ENCODE assay signal across 15 cellular contexts in genomic region chr17:42527932-42528331, GRCh38. TPM values are rescaled to one million over a fixed set of nuclear protein-coding genes. Genes with fewer than 3 reads are reported as not detected.
DNase-seq lines count a peak whose midpoint lies in the region; ATAC-seq and TF ChIP-seq lines count a peak whose summit lies in the region.
"Had no signal": no experiment of that assay in that cellular context is flagged by ENCODE, and none has a peak within 500 bp of the region (broad histone marks: within the 10 kb centered on the region; RNA-seq: fewer than 3 reads in every experiment).

No MANE protein-coding gene starts in this region.

- no peaks in the 10 kb centered on the region for H3K36me3 Mint-ChIP-seq in natural killer cell treated with Interleukin-12 subunit alpha and Interleukin-12 subunit beta and Interleukin-15 and Interleukin-18, amount 100 ng/mL, for 72 hours
- H3K36me3 Mint-ChIP-seq: CD8-positive, alpha-beta memory T cell had no signal

- no peak overlapping the region for H2AK9ac ChIP-seq in IMR-90 (replicated peaks; ENCODE audit: low read depth, low read length, poor library complexity)

- DNase-seq in IMR-90 (no peak), RWPE1 (ENCODE audit: low spot score) (no peak), erythroblast (lab: John Stamatoyannopoulos, UW) (peak; percentile 37 to 64), posterior vena cava (ENCODE audit: low spot score) (peak; percentile 25), coronary artery (ENCODE audit: low spot score) (no peak), colonic mucosa (no peak)
- no peak for DNase-seq in natural killer cell treated with Interleukin-12 subunit alpha and Interleukin-12 subunit beta and Interleukin-15 and Interleukin-18, amount 100 ng/mL, for 72 hours (ENCODE audit: low spot score)

- CTCF ChIA-PET in IMR-90 (lab: Yijun Ruan, JAX) (interaction anchor here (0.5 to 1.3 kb wide), 9 partner anchors 8 to 218 kb away, joined by 3 to 14 read pairs (median 3); partner anchors contain the start of gene NAGLU), RWPE1 (lab: Yijun Ruan, JAX) (interaction anchor here (0.5 to 1.4 kb wide), 13 partner anchors 10 to 685 kb away, joined by 3 to 14 read pairs (median 3); partner anchors contain the start of gene CAVIN1)

- no peak overlapping the region for H2AFZ ChIP-seq in IMR-90 (replicated peaks; ENCODE audit: low read length, poor library complexity)

- H2BK5ac ChIP-seq in IMR-90 (ENCODE audit: low read depth, low read length, poor library complexity, severe bottlenecking), result no peak overlapping the region

- POLR2A ChIA-PET in IMR-90 (lab: Charles Lee; ENCODE audit: unreplicated experiment), result interaction anchor here (1.0 kb wide), 1 partner anchor 9 kb away, joined by 4 read pairs; no protein-coding TSS in a partner anchor
- POLR2A ChIA-PET in RWPE1 (lab: Yijun Ruan, JAX; ENCODE audit: low non-redundant PET), result no interaction called here

- no peak overlapping the region for H3K23ac ChIP-seq in IMR-90 (ENCODE audit: low read depth, low read length)

- in situ Hi-C loops in IMR-90 (cut with MboI; ENCODE audit: low sequenced_read_pairs), result loop anchor here (5.0 to 10.0 kb wide), 2 partner anchors 101 to 303 kb away; no protein-coding TSS in a partner anchor

- BruUV-seq in IMR-90 (replicated peaks; lab: Mats Ljungman, UMichigan), result no TSS peak

- peaks cover 37 to 49% of the 10 kb centered on the region in 2 donors for H3K4me1 Mint-ChIP-seq in natural killer cell treated with Interleukin-12 subunit alpha and Interleukin-12 subunit beta and Interleukin-15 and Interleukin-18, amount 100 ng/mL, for 72 hours (ENCODE audit: low read depth in 2 of 2)

- H3K9me1 ChIP-seq in IMR-90 (ENCODE audit: insufficient read depth, low read length), result peaks cover 17% of the 10 kb centered on the region; the same call in 1 of the 2 replicates

- peaks cover 3 to 5% of the 10 kb centered on the region in 2 donors for H3K27me3 Mint-ChIP-seq in natural killer cell treated with Interleukin-12 subunit alpha and Interleukin-12 subunit beta and Interleukin-15 and Interleukin-18, amount 100 ng/mL, for 72 hours
- H3K27me3 Mint-ChIP-seq: B cell had no signal

- no peak overlapping the region for H3K14ac ChIP-seq in IMR-90 (replicated peaks; ENCODE audit: low read depth, low read length)

- TF ChIP-seq CTCF in IMR-90 (conservative IDR thresholded peaks at IDR 0.05; ENCODE audit: low read depth, low read length), result no peak
- no peak for TF ChIP-seq CTCF in RWPE1 (conservative IDR thresholded peaks at IDR 0.05; ENCODE audit: low read depth)
- TF ChIP-seq CTCF in coronary artery (IDR thresholded peaks at IDR 0.05), result no peak
- TF ChIP-seq CTCF in colonic mucosa (IDR thresholded peaks at IDR 0.05), result no peak

- no peak overlapping the region for H4K5ac ChIP-seq in IMR-90 (ENCODE audit: low read depth, low read length)

- H3K36me3 ChIP-seq in IMR-90 (ENCODE audit: control insufficient read depth, insufficient read depth, low read length) (no peaks in the 10 kb centered on the region), colonic mucosa (no peaks in the 10 kb centered on the region)
- H3K36me3 ChIP-seq: Peyer's patch, SJSA1 had no signal

- H3K4me1 ChIP-seq in IMR-90 (ENCODE audit: control insufficient read depth, insufficient read depth, low read length) (peaks cover 23% of the 10 kb centered on the region), colonic mucosa (no peaks in the 10 kb centered on the region)

- H2AK5ac ChIP-seq in IMR-90 (ENCODE audit: low read depth, low read length), result 0 out of 2 replicates have a peak overlapping the region, but pooled peaks have one; percentile 76

- H4K20me1 ChIP-seq in IMR-90 (ENCODE audit: insufficient read depth, low read length), result no peaks in the 10 kb centered on the region

- H2BK20ac ChIP-seq in IMR-90 (ENCODE audit: low read depth, low read length), result peak overlapping the region; percentile 68; the same call in 1 of the 2 replicates

- H3K56ac ChIP-seq in IMR-90 (ENCODE audit: extremely low read depth, insufficient read depth, low read length), result no peak overlapping the region

- H3K4me3 ChIP-seq in IMR-90 (ENCODE audit: insufficient read depth, low read depth, low read length), result no peak overlapping the region
- no peak overlapping the region for H3K4me3 ChIP-seq in coronary artery
- H3K4me3 ChIP-seq in colonic mucosa, result no peak overlapping the region
- H3K4me3 ChIP-seq: HAP-1, Peyer's patch, SJSA1 had no signal

- no peaks in the 10 kb centered on the region for H3K9me3 ChIP-seq in IMR-90 (ENCODE audit: control insufficient read depth, insufficient read depth, low read length)
- H3K9me3 ChIP-seq in colonic mucosa, result no peaks in the 10 kb centered on the region
- H3K9me3 ChIP-seq: HAP-1, Peyer's patch, SJSA1 had no signal

- TF ChIP-seq POLR2A in IMR-90 (IDR thresholded peaks at IDR 0.05; ENCODE audit: low read depth, low read length) (no peak), erythroblast (IDR thresholded peaks at IDR 0.05; ENCODE audit: low read length) (no peak)

- H3K4ac ChIP-seq in IMR-90 (ENCODE audit: low read depth, low read length), result peak overlapping the region; percentile 32; the same call in 1 of the 2 replicates

- H4K91ac ChIP-seq in IMR-90 (ENCODE audit: insufficient read depth, low read depth, low read length), result no peak overlapping the region

- WGBS in IMR-90 (ENCODE audit: extremely low coverage in 2 of 2, insufficient read length in 1 of 2), 2 experiments, result no CpG with 5 or more reads among the region's 6 CpGs

- H2BK120ac ChIP-seq in IMR-90 (ENCODE audit: low read depth, low read length), result no peak overlapping the region

- no peak overlapping the region for H3K4me3 Mint-ChIP-seq in natural killer cell treated with Interleukin-12 subunit alpha and Interleukin-12 subunit beta and Interleukin-15 and Interleukin-18, amount 100 ng/mL, for 72 hours
- H3K4me3 Mint-ChIP-seq: B cell had no signal

- no peak overlapping the region for H3K18ac ChIP-seq in IMR-90 (ENCODE audit: low read depth, low read length)

- ATAC-seq in IMR-90 (ENCODE audit: low read depth) (no peak), HG03460 (IDR thresholded peaks at IDR 0.05; ENCODE audit: unreplicated experiment) (no peak)
- no peak for ATAC-seq in natural killer cell treated with Interleukin-12 subunit alpha and Interleukin-12 subunit beta and Interleukin-15 and Interleukin-18, amount 100 ng/mL, for 72 hours

- no peak for TF ChIP-seq RAD21 in IMR-90 (IDR thresholded peaks at IDR 0.05; ENCODE audit: low read length)

- H3K9me3 Mint-ChIP-seq in natural killer cell treated with Interleukin-12 subunit alpha and Interleukin-12 subunit beta and Interleukin-15 and Interleukin-18, amount 100 ng/mL, for 72 hours, result no peaks in the 10 kb centered on the region
- H3K9me3 Mint-ChIP-seq: CD8-positive, alpha-beta memory T cell had no signal

- no peak overlapping the region for H3K4me2 ChIP-seq in IMR-90 (ENCODE audit: low read depth, low read length)
- H3K4me2 ChIP-seq: KMS-11 had no signal

- intact Hi-C loops in IMR-90 (cut with micrococcal nuclease), result loop anchor here (1.0 to 10.0 kb wide), 5 partner anchors 100 to 566 kb away; no protein-coding TSS in a partner anchor
- intact Hi-C loops in posterior vena cava (cut with DNase I), result loop anchor here in 1 of 2 donors (5.0 kb wide), 1 partner anchor 206 kb away; no protein-coding TSS in a partner anchor
- intact Hi-C loops in colonic mucosa (cut with DNase I), result no loop called here

- H3K27ac Mint-ChIP-seq in natural killer cell treated with Interleukin-12 subunit alpha and Interleukin-12 subunit beta and Interleukin-15 and Interleukin-18, amount 100 ng/mL, for 72 hours, result no peak overlapping the region

- no peak overlapping the region for H2BK15ac ChIP-seq in IMR-90 (ENCODE audit: low read depth, low read length)

- H3K27me3 ChIP-seq in IMR-90 (ENCODE audit: control insufficient read depth, insufficient read depth, low read length) (no peaks in the 10 kb centered on the region), colonic mucosa (no peaks in the 10 kb centered on the region)
- H3K27me3 ChIP-seq: Peyer's patch, SJSA1 had no signal

- peaks cover 0 to 16% of the 10 kb centered on the region in 2 experiments; a peak in 2 of 4 replicates for H3K79me1 ChIP-seq in IMR-90 (ENCODE audit: low read depth in 1 of 2, low read length in 2 of 2)

- dilution Hi-C loops in IMR-90 (cut with HindIII; ENCODE audit: low sequenced_read_pairs, unreplicated experiment), result no loop called here

- no peak overlapping the region for H4K8ac ChIP-seq in IMR-90 (ENCODE audit: low read depth in 2 of 2, low read length in 2 of 2)

- no peak overlapping the region for H3K27ac ChIP-seq in IMR-90 (ENCODE audit: insufficient read depth, low read length)
- peak overlapping the region; percentile 93 for H3K27ac ChIP-seq in RWPE1
- H3K27ac ChIP-seq in coronary artery, result no peak overlapping the region
- H3K27ac ChIP-seq in colonic mucosa, result no peak overlapping the region
- H3K27ac ChIP-seq: C4-2B, KMS-11, Peyer's patch, SJSA1 had no signal

- H3K9ac ChIP-seq in IMR-90 (ENCODE audit: low read depth, low read length) (no peak overlapping the region), colonic mucosa (ENCODE audit: low read depth in 2 of 2, low read length in 2 of 2) (no peak overlapping the region)
- H3K9ac ChIP-seq: KMS-11 had no signal

RNA-seq across cellular contexts. Expression of gene NAGLU, which starts 8.1 kb away (rescaled TPM):
- total RNA-seq in IMR-90 (2012; rRNA removed) (6.5 and 7.5 TPM in 2 replicates), posterior vena cava (10 to 100 TPM; 27.1 to 36.0 TPM), colonic mucosa (10 to 100 TPM; 27.8 to 38.6 TPM)
- polyA plus RNA-seq in IMR-90 (2012; rRNA removed), result 29.2 TPM in 2 replicates
- 17.3 and 46.5 TPM in 2 replicates for polyA plus RNA-seq in IMR-90 (2012; cell fraction: cytosol; rRNA removed)
- 42.7 and 138 TPM in 2 replicates for polyA plus RNA-seq in IMR-90 (2012; cell fraction: nucleus; rRNA removed; ENCODE audit: low replicate concordance)
- 10 to 100 TPM; 18.1 to 19.3 TPM for total RNA-seq in natural killer cell treated with Interleukin-12 subunit alpha and Interleukin-12 subunit beta and Interleukin-15 and Interleukin-18, amount 100 ng/mL, for 72 hours

RNA-seq across cellular contexts. Expression of gene HSD17B1, which starts 24.8 kb away (rescaled TPM):
- total RNA-seq in IMR-90 (2012; rRNA removed) (0.56 and 0.72 TPM in 2 replicates), posterior vena cava (1 to 10 TPM in 1 of 2 donors, under 1 TPM in 1; 0.67 to 1.2 TPM), colonic mucosa (1 to 10 TPM in 1 of 2 donors, under 1 TPM in 1; 0.88 to 1.7 TPM)
- 1.4 and 2.9 TPM in 2 replicates for polyA plus RNA-seq in IMR-90 (2012; rRNA removed)
- 1.4 and 2.6 TPM in 2 replicates for polyA plus RNA-seq in IMR-90 (2012; cell fraction: cytosol; rRNA removed)
- 1.5 and 3.3 TPM in 2 replicates for polyA plus RNA-seq in IMR-90 (2012; cell fraction: nucleus; rRNA removed; ENCODE audit: low replicate concordance)
- 1 to 10 TPM in 1 of 2 donors, under 1 TPM in 1; 0.71 to 1.6 TPM for total RNA-seq in natural killer cell treated with Interleukin-12 subunit alpha and Interleukin-12 subunit beta and Interleukin-15 and Interleukin-18, amount 100 ng/mL, for 72 hours

RNA-seq across cellular contexts. Expression of gene COASY, which starts 34.0 kb away (rescaled TPM):
- total RNA-seq in IMR-90 (2012; rRNA removed) (9.7 and 10.6 TPM in 2 replicates), posterior vena cava (10 to 100 TPM; 34.0 TPM), colonic mucosa (100 to 1,000 TPM in 1 of 2 donors, 10 to 100 TPM in 1; 94.2 to 176 TPM)
- 44.0 and 46.6 TPM in 2 replicates for polyA plus RNA-seq in IMR-90 (2012; rRNA removed)
- polyA plus RNA-seq in IMR-90 (2012; cell fraction: cytosol; rRNA removed), result 32.3 and 40.6 TPM in 2 replicates
- 76.9 and 130 TPM in 2 replicates for polyA plus RNA-seq in IMR-90 (2012; cell fraction: nucleus; rRNA removed; ENCODE audit: low replicate concordance)
- 100 to 1,000 TPM in 1 of 2 donors, 10 to 100 TPM in 1; 83.4 to 126 TPM for total RNA-seq in natural killer cell treated with Interleukin-12 subunit alpha and Interleukin-12 subunit beta and Interleukin-15 and Interleukin-18, amount 100 ng/mL, for 72 hours

RNA-seq across cellular contexts. Expression of gene MLX, which starts 39.0 kb away (rescaled TPM):
- 37.5 and 37.8 TPM in 2 replicates for total RNA-seq in IMR-90 (2012; rRNA removed)
- polyA plus RNA-seq in IMR-90 (2012; rRNA removed), result 45.5 and 45.6 TPM in 2 replicates
- polyA plus RNA-seq in IMR-90 (2012; cell fraction: cytosol; rRNA removed), result 17.2 and 19.2 TPM in 2 replicates
- 115 and 123 TPM in 2 replicates for polyA plus RNA-seq in IMR-90 (2012; cell fraction: nucleus; rRNA removed; ENCODE audit: low replicate concordance)
- total RNA-seq in posterior vena cava, result 10 to 100 TPM; 27.5 to 28.5 TPM
- total RNA-seq in natural killer cell treated with Interleukin-12 subunit alpha and Interleukin-12 subunit beta and Interleukin-15 and Interleukin-18, amount 100 ng/mL, for 72 hours, result 10 to 100 TPM; 66.8 to 68.4 TPM
- 10 to 100 TPM; 79.6 to 83.0 TPM for total RNA-seq in colonic mucosa

RNA-seq across cellular contexts. Expression of gene PSMC3IP, which starts 49.6 kb away (rescaled TPM):
- total RNA-seq in IMR-90 (2012; rRNA removed) (5.6 and 8.9 TPM in 2 replicates), posterior vena cava (1 to 10 TPM; 4.1 to 4.7 TPM), colonic mucosa (10 to 100 TPM in 1 of 2 donors, 1 to 10 TPM in 1; 2.2 to 11.6 TPM)
- polyA plus RNA-seq in IMR-90 (2012; rRNA removed), result 9.8 and 11.1 TPM in 2 replicates
- 2.9 and 5.3 TPM in 2 replicates for polyA plus RNA-seq in IMR-90 (2012; cell fraction: cytosol; rRNA removed)
- polyA plus RNA-seq in IMR-90 (2012; cell fraction: nucleus; rRNA removed; ENCODE audit: low replicate concordance), result 6.5 and 20.3 TPM in 2 replicates
- 10 to 100 TPM; 20.7 to 41.3 TPM for total RNA-seq in natural killer cell treated with Interleukin-12 subunit alpha and Interleukin-12 subunit beta and Interleukin-15 and Interleukin-18, amount 100 ng/mL, for 72 hours

Comparison
In these comparisons a context has a peak if more than half of its experiments do, and no peak if none do; other contexts are left out.
1. DNase-seq: peak in erythroblast (2 of 2) and posterior vena cava (single experiment); none in IMR-90 (single experiment), RWPE1 (single experiment), coronary artery (single experiment), natural killer cell treated with Interleukin-12 subunit alpha and Interleukin-12 subunit beta and Interleukin-15 and Interleukin-18, amount 100 ng/mL, for 72 hours (single experiment) and colonic mucosa (single experiment).